Comparison of ENCODE assay signal across 9 cellular contexts in genomic region chr6:51753635-51754034, GRCh38.
DNase-seq lines count a peak whose midpoint lies in the region; ATAC-seq and TF ChIP-seq lines count a peak whose summit lies in the region.
"Had no signal": no experiment of that assay in that cellular context is flagged by ENCODE, and none has a peak within 500 bp of the region (broad histone marks: within the 10 kb centered on the region; RNA-seq: fewer than 3 reads in every experiment).

No MANE protein-coding gene starts in this region.

- TF ChIP-seq CTCF in hepatocyte (IDR thresholded peaks at IDR 0.05; ENCODE audit: poor library complexity): peak; percentile 40

- no peaks in the 10 kb centered on the region for H3K27me3 ChIP-seq in hepatocyte
- H3K27me3 ChIP-seq: ascending aorta had no signal

- no peaks in the 10 kb centered on the region for H3K4me1 ChIP-seq in hepatocyte (ENCODE audit: insufficient read depth)
- H3K4me1 ChIP-seq: ascending aorta had no signal

- H4K20me1 ChIP-seq in hepatocyte (ENCODE audit: insufficient read depth, poor library complexity, severe bottlenecking): no peaks in the 10 kb centered on the region

- no peaks in the 10 kb centered on the region for H3K9me2 ChIP-seq in hepatocyte (replicated peaks; ENCODE audit: insufficient read depth)

- ATAC-seq in GM18517 (IDR thresholded peaks at IDR 0.05; ENCODE audit: unreplicated experiment) (peak; percentile 55), GM21737 (IDR thresholded peaks at IDR 0.05; ENCODE audit: unreplicated experiment) (no peak)

- no peak overlapping the region for H3K4me3 ChIP-seq in hepatocyte
- H3K4me3 ChIP-seq: ascending aorta had no signal

- 33% methylated on average over 6 of the region's 6 CpGs for WGBS in hepatocyte (ENCODE audit: low lambda C conversion rate, missing lambda C conversion rate)

- no peaks in the 10 kb centered on the region for H3K36me3 ChIP-seq in hepatocyte (replicated peaks; ENCODE audit: insufficient read depth, low read depth)
- H3K36me3 ChIP-seq: ascending aorta had no signal

- no peak overlapping the region for H3K4me2 ChIP-seq in hepatocyte

- H2AFZ ChIP-seq in hepatocyte: no peak overlapping the region

- H3K9me3 ChIP-seq in hepatocyte (ENCODE audit: low read depth): no peaks in the 10 kb centered on the region
- H3K9me3 ChIP-seq: ascending aorta had no signal

- DNase-seq in AML-193 (lab: John Stamatoyannopoulos, UW) (peak; percentile 3 to 6), NCI-H748 treated with DMSO at 0.1 percent for 48 hours (lab: John Stamatoyannopoulos, UW) (peak; percentile 46), hepatocyte (ENCODE audit: low spot score) (peak; percentile 31), NCI-H524 treated with DMSO at 0.1 percent for 48 hours (lab: John Stamatoyannopoulos, UW) (no peak), Ammon's horn (ENCODE audit: low spot score) (no peak), amniotic stem cell (lab: John Stamatoyannopoulos, UW) (no peak)

- no peak overlapping the region for H3K27ac ChIP-seq in hepatocyte
- H3K27ac ChIP-seq: ascending aorta had no signal

- no peaks in the 10 kb centered on the region for H3K79me2 ChIP-seq in hepatocyte

Comparison
In these comparisons a context has a peak if more than half of its experiments do, and no peak if none do; other contexts are left out.
1. DNase-seq: peak in AML-193 (2 of 2), NCI-H748 treated with DMSO at 0.1 percent for 48 hours (single experiment) and hepatocyte (single experiment); none in NCI-H524 treated with DMSO at 0.1 percent for 48 hours (single experiment), Ammon's horn (single experiment) and amniotic stem cell (single experiment).